ENCODE assay signal across 8 cellular contexts in the genomic region with DNA sequence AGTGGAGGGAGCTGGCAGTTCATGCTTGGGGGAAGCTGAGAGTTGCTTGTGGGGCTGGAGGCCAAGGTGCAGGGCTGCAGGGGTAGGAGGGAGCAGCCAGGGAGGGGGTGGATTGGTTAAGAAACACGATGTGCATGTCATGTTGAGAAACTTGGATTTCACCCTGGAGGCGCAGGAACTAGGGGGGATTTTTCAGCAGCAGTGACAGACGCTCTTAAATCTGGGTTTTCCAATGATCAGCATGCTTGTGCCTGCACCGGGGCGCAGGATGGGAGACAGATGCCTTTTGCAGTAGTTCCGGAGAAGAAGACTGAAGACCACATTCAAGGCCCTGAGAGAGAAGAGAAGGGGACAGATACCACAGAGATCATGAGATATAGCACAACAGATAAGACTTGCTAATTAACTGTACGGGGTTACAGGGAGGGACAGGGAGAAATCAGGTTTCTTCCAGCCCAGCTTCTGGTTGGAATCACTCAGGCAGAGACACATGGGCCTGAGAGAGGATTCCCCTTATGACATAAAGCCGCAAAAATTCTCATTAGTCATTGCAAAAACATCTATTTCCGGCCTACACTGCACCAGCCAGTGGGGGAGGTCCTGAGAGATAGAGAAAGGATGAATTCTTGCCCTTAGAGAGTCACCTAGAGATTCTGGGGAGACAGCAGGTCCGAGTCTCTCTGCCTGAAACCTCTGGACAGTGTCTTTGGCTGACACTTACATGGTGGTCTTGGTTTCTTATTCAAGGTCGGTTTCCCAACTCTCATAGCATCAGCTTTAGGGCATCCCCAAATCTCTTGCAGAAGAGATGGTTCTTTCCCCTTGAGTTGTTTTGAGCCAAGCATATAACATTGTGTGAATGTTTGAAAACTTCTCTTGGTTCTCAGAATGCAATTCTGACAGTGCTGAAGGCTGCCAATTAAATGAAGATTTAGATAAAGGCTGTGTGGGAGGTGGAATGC. TPM values are rescaled to one million over a fixed set of nuclear protein-coding genes. Genes with fewer than 3 reads are reported as not detected.
A peak's percentile ranks its signal among the peaks of the same experiment; 100 is the strongest.
DNase-seq lines count a peak whose midpoint lies in the region; ATAC-seq, FAIRE-seq and TF ChIP-seq lines count a peak whose summit lies in the region.

No MANE protein-coding gene starts in this region.

- H3K27ac Mint-ChIP-seq in CD4-positive, alpha-beta memory T cell: peak overlapping the region; percentile 86 to 98 (median 96)
- H3K27ac Mint-ChIP-seq in activated CD4-positive, alpha-beta T cell treated with anti-CD3 and anti-CD28 coated beads, Interleukin-2, amount 10 ng/mL, durations not matched to agents 24 days and 14 days: peak overlapping the region; percentile 96

- H3K4me1 ChIP-seq in CD4-positive, alpha-beta memory T cell (ENCODE audit: insufficient read depth, low read length): peaks cover 98% of the 10 kb centered on the region
- H3K4me1 ChIP-seq in fibroblast of lung (ENCODE audit: control insufficient read depth, extremely low read depth, insufficient read depth, low read length) (peaks cover 31% of the 10 kb centered on the region), small intestine (ENCODE audit: control insufficient read depth in 2 of 2, insufficient read depth in 1 of 2, low read depth in 1 of 2, low read length in 1 of 2) (peaks cover 0 to 14% of the 10 kb centered on the region in 2 donors)

- FAIRE-seq in small intestine (lab: Jason Lieb, UNC): no peak

- H3K4me2 ChIP-seq in fibroblast of lung (ENCODE audit: extremely low read depth, insufficient read depth, low read length): peak overlapping the region; percentile 85

- no peaks in the 10 kb centered on the region for H3K27me3 ChIP-seq in CD4-positive, alpha-beta memory T cell (ENCODE audit: insufficient read depth, low read length)
- no peaks in the 10 kb centered on the region for H3K27me3 ChIP-seq in fibroblast of lung (ENCODE audit: control insufficient read depth, insufficient read depth, low read length)
- no peaks in the 10 kb centered on the region for H3K27me3 ChIP-seq in small intestine (ENCODE audit: control insufficient read depth in 2 of 2, insufficient read depth in 2 of 2, low read length in 2 of 2)

- H3K79me2 ChIP-seq in fibroblast of lung (ENCODE audit: control insufficient read depth, insufficient read depth, low read length): peaks cover 2% of the 10 kb centered on the region

- peak overlapping the region; percentile 50 to 91 (median 69) for H3K4me3 Mint-ChIP-seq in CD4-positive, alpha-beta memory T cell
- peak overlapping the region; percentile 67 for H3K4me3 Mint-ChIP-seq in activated CD4-positive, alpha-beta T cell treated with anti-CD3 and anti-CD28 coated beads, Interleukin-2, amount 10 ng/mL, durations not matched to agents 24 days and 14 days

- H3K9me3 ChIP-seq in CD4-positive, alpha-beta memory T cell (ENCODE audit: control insufficient read depth in 1 of 2, low read length in 2 of 2): no peaks in the 10 kb centered on the region
- H3K9me3 ChIP-seq in fibroblast of lung (ENCODE audit: control insufficient read depth, insufficient read depth, low read depth, low read length) (no peaks in the 10 kb centered on the region), small intestine (ENCODE audit: control insufficient read depth, low read depth) (no peaks in the 10 kb centered on the region)

- no peaks in the 10 kb centered on the region for H3K9me3 Mint-ChIP-seq in CD4-positive, alpha-beta memory T cell
- H3K9me3 Mint-ChIP-seq in activated CD4-positive, alpha-beta T cell treated with anti-CD3 and anti-CD28 coated beads, Interleukin-2, amount 10 ng/mL, durations not matched to agents 24 days and 14 days: peaks cover 10% of the 10 kb centered on the region

- peak; percentile 58 to 83 (median 68) for DNase-seq in CD4-positive, alpha-beta memory T cell
- DNase-seq in activated CD4-positive, alpha-beta T cell treated with anti-CD3 and anti-CD28 coated beads, Interleukin-2, amount 10 ng/mL, durations not matched to agents 24 days and 14 days: peak; percentile 87
- DNase-seq in fibroblast of lung (ENCODE audit: low read depth in 2 of 2): peak; percentile 86 to 94
- DNase-seq in small intestine: peak; percentile 31
- no peak for DNase-seq in midbrain (lab: John Stamatoyannopoulos, UW)
- no peak for DNase-seq in cortex of kidney (lab: John Stamatoyannopoulos, UW)

- CTCF ChIA-PET in CD4-positive, alpha-beta memory T cell (lab: Charles Lee; ENCODE audit: partially characterized antibody): interaction anchor here (1.3 to 10.1 kb wide), 3 partner anchors 11 to 23 kb away, joined by 3 to 123 read pairs (median 48); no protein-coding TSS in a partner anchor

- peaks cover 82 to 99% (median 90%) of the 10 kb centered on the region in 4 donors for H3K4me1 Mint-ChIP-seq in CD4-positive, alpha-beta memory T cell
- peaks cover 74% of the 10 kb centered on the region for H3K4me1 Mint-ChIP-seq in activated CD4-positive, alpha-beta T cell treated with anti-CD3 and anti-CD28 coated beads, Interleukin-2, amount 10 ng/mL, durations not matched to agents 24 days and 14 days

- no peaks in the 10 kb centered on the region for H4K20me1 ChIP-seq in fibroblast of lung (ENCODE audit: control insufficient read depth, extremely low read depth, insufficient read depth, low read length)

- no peaks in the 10 kb centered on the region for H3K36me3 Mint-ChIP-seq in CD4-positive, alpha-beta memory T cell
- no peaks in the 10 kb centered on the region for H3K36me3 Mint-ChIP-seq in activated CD4-positive, alpha-beta T cell treated with anti-CD3 and anti-CD28 coated beads, Interleukin-2, amount 10 ng/mL, durations not matched to agents 24 days and 14 days (ENCODE audit: low read depth)

- peak overlapping the region; percentile 80 for H3K27ac ChIP-seq in CD4-positive, alpha-beta memory T cell (ENCODE audit: low read depth, low read length)
- H3K27ac ChIP-seq in fibroblast of lung (ENCODE audit: insufficient read depth, low read length): peak overlapping the region; percentile 97
- H3K27ac ChIP-seq in small intestine (ENCODE audit: low read depth in 1 of 2, low read length in 1 of 2): peak overlapping the region in 1 of 2 donors; percentile 58

- peak overlapping the region; percentile 69 for H3K9ac ChIP-seq in fibroblast of lung (ENCODE audit: insufficient read depth, low read length)

- no peaks in the 10 kb centered on the region for H3K27me3 Mint-ChIP-seq in CD4-positive, alpha-beta memory T cell
- no peaks in the 10 kb centered on the region for H3K27me3 Mint-ChIP-seq in activated CD4-positive, alpha-beta T cell treated with anti-CD3 and anti-CD28 coated beads, Interleukin-2, amount 10 ng/mL, durations not matched to agents 24 days and 14 days

- no peak for TF ChIP-seq CTCF in fibroblast of lung (conservative IDR thresholded peaks at IDR 0.05 in 1 of 2, IDR thresholded peaks at IDR 0.05 in 1 of 2; ENCODE audit: low read depth in 1 of 2, low read length in 2 of 2)

- no peaks in the 10 kb centered on the region for H3K36me3 ChIP-seq in CD4-positive, alpha-beta memory T cell (ENCODE audit: insufficient read depth, low read length)
- H3K36me3 ChIP-seq in fibroblast of lung (ENCODE audit: control insufficient read depth, insufficient read depth, low read length) (no peaks in the 10 kb centered on the region), small intestine (ENCODE audit: control insufficient read depth in 2 of 2, insufficient read depth in 2 of 2, low read length in 2 of 2) (no peaks in the 10 kb centered on the region)

- no peak overlapping the region for H3K4me3 ChIP-seq in CD4-positive, alpha-beta memory T cell (ENCODE audit: low read length in 2 of 2)
- peak overlapping the region; percentile 1 to 11 (median 6) for H3K4me3 ChIP-seq in fibroblast of lung (replicated peaks in 1 of 4; ENCODE audit: control extremely low read depth in 1 of 4, insufficient read depth in 1 of 4, low read depth in 3 of 4, low read length in 4 of 4)
- H3K4me3 ChIP-seq in small intestine (ENCODE audit: low read depth in 1 of 2, low read length in 2 of 2): no peak overlapping the region

- ATAC-seq in GM21360 (IDR thresholded peaks at IDR 0.05; ENCODE audit: unreplicated experiment) (peak; percentile 72), HG03575 (IDR thresholded peaks at IDR 0.05; ENCODE audit: extremely low read depth, insufficient number of reproducible peaks, low FRiP score, unreplicated experiment) (peak; percentile 80)

- WGBS in small intestine, 3 donors: 55 to 71% (median 57%) methylated on average over 11 of the region's 11 CpGs

- peak overlapping the region; percentile 28 for H2AFZ ChIP-seq in fibroblast of lung (ENCODE audit: low read length)

- intact Hi-C loops in CD4-positive, alpha-beta memory T cell (cut with micrococcal nuclease): loop anchor here (5.0 to 10.0 kb wide), 2 partner anchors 1153 to 1339 kb away; partner anchors contain the start of genes GAN and HSBP1
- intact Hi-C loops in activated CD4-positive, alpha-beta T cell treated with anti-CD3 and anti-CD28 coated beads, Interleukin-2, amount 10 ng/mL, durations not matched to agents 24 days and 14 days (cut with micrococcal nuclease): loop anchor here (2.0 to 10.0 kb wide), 8 partner anchors 47 to 1647 kb away; partner anchors contain the start of genes CENPN, CMC2, GAN and MPHOSPH6

- POLR2A ChIA-PET in CD4-positive, alpha-beta memory T cell (lab: Charles Lee; ENCODE audit: partially characterized antibody): interaction anchor here (1.5 to 4.8 kb wide), 3 partner anchors 11 to 18 kb away, joined by 6 to 41 read pairs (median 23); no protein-coding TSS in a partner anchor

RNA-seq across cellular contexts. Expression of gene CDH13, which starts 27.1 kb away (rescaled TPM):
- not detected for total RNA-seq in CD4-positive, alpha-beta memory T cell
- not detected for polyA plus RNA-seq in CD4-positive, alpha-beta memory T cell
- total RNA-seq in activated CD4-positive, alpha-beta T cell treated with anti-CD3 and anti-CD28 coated beads, Interleukin-2, amount 10 ng/mL, durations not matched to agents 24 days and 14 days: not detected in 2 replicates
- 21.1 and 27.6 TPM in 2 replicates for total RNA-seq in fibroblast of lung
- polyA plus RNA-seq in fibroblast of lung (40.1 and 96.7 TPM in 2 replicates), small intestine (1 to 10 TPM in 1 of 3 donors, under 1 TPM in 1, not detected in 1; 0.27 to 2.9 TPM)
- 27.4 and 60.6 TPM in 2 replicates for polyA plus RNA-seq in fibroblast of lung (2012)
- polyA minus RNA-seq in fibroblast of lung (ENCODE audit: low replicate concordance): 16.2 and 61.0 TPM in 2 replicates

Comparison
In these comparisons a context has a peak if more than half of its experiments do, and no peak if none do; other contexts are left out.
1. DNase-seq: peak in CD4-positive, alpha-beta memory T cell (5 of 5), activated CD4-positive, alpha-beta T cell treated with anti-CD3 and anti-CD28 coated beads, Interleukin-2, amount 10 ng/mL, durations not matched to agents 24 days and 14 days (single experiment), fibroblast of lung (2 of 2) and small intestine (single experiment); none in midbrain (single experiment) and cortex of kidney (single experiment).
2. H3K4me3 ChIP-seq: peak in fibroblast of lung (4 of 4); none in CD4-positive, alpha-beta memory T cell (0 of 2) and small intestine (0 of 2).
3. RNA of gene CDH13, which starts 27.1 kb away (total RNA-seq): 21.1 to 27.6 TPM in fibroblast of lung; not detected in CD4-positive, alpha-beta memory T cell and not detected in activated CD4-positive, alpha-beta T cell treated with anti-CD3 and anti-CD28 coated beads, Interleukin-2, amount 10 ng/mL, durations not matched to agents 24 days and 14 days; every median in the first group is over 10 times any median in the second.